8 cellular contexts compared by ENCODE assay signal in genomic region chr1:85202092-85202863, GRCh38. TPM values are rescaled to one million over a fixed set of nuclear protein-coding genes. Genes with fewer than 3 reads are reported as not detected.
DNase-seq lines count a peak whose midpoint lies in the region; ATAC-seq and TF ChIP-seq lines count a peak whose summit lies in the region.

No MANE protein-coding gene starts in this region.

- H2BK20ac ChIP-seq in IMR-90 (ENCODE audit: low read depth, low read length), result peak overlapping the region; percentile 94

- peak overlapping the region; percentile 79 for H3K18ac ChIP-seq in IMR-90 (ENCODE audit: low read depth, low read length)

- CTCF ChIA-PET in IMR-90 (lab: Yijun Ruan, JAX), result interaction anchor here (0.9 kb wide), 1 partner anchor 92 kb away, joined by 3 read pairs; no protein-coding TSS in a partner anchor

- peak overlapping the region; percentile 99 for H3K9ac ChIP-seq in IMR-90 (ENCODE audit: low read depth, low read length)

- peak overlapping the region; percentile 94 for H2BK120ac ChIP-seq in IMR-90 (ENCODE audit: low read depth, low read length)

- H3K4me3 ChIP-seq in GM06990 (replicated peaks; ENCODE audit: low read depth, low read length), result peak overlapping the region; percentile 82
- H3K4me3 ChIP-seq in IMR-90 (ENCODE audit: insufficient read depth, low read depth, low read length), result peak overlapping the region; percentile 73
- peak overlapping the region; percentile 77 for H3K4me3 ChIP-seq in coronary artery

- H3K36me3 ChIP-seq in GM06990 (ENCODE audit: control insufficient read depth, insufficient read depth, low read length) (no peaks in the 10 kb centered on the region), IMR-90 (ENCODE audit: control insufficient read depth, insufficient read depth, low read length) (no peaks in the 10 kb centered on the region)

- DNase-seq in GM06990 (ENCODE audit: extremely low read depth, insufficient read length) (no peak), IMR-90 (no peak), coronary artery (ENCODE audit: low spot score) (no peak), nephron progenitor cell (no peak), NCI-H82 (lab: John Stamatoyannopoulos, UW) (no peak), iPS-NIHi11 (ENCODE audit: low spot score) (no peak)

- POLR2A ChIA-PET in IMR-90 (lab: Charles Lee; ENCODE audit: unreplicated experiment), result interaction anchor here (0.5 kb wide), 1 partner anchor 628 kb away, joined by 5 read pairs; the partner anchor contains the start of gene CTBS

- TF ChIP-seq RAD21 in IMR-90 (IDR thresholded peaks at IDR 0.05; ENCODE audit: low read length), result no peak

- H3K9me3 ChIP-seq in IMR-90 (ENCODE audit: control insufficient read depth, insufficient read depth, low read length), result no peaks in the 10 kb centered on the region

- H3K4me1 Mint-ChIP-seq in nephron progenitor cell, result peaks cover 31% of the 10 kb centered on the region

- peak overlapping the region; percentile 97 for H2AFZ ChIP-seq in IMR-90 (replicated peaks; ENCODE audit: low read length, poor library complexity)

- no peaks in the 10 kb centered on the region for H3K27me3 ChIP-seq in GM06990 (replicated peaks; ENCODE audit: control insufficient read depth, insufficient read depth, low read length)
- no peaks in the 10 kb centered on the region for H3K27me3 ChIP-seq in IMR-90 (ENCODE audit: control insufficient read depth, insufficient read depth, low read length)

- H4K20me1 ChIP-seq in IMR-90 (ENCODE audit: insufficient read depth, low read length), result no peaks in the 10 kb centered on the region; the same call in 1 of the 2 replicates

- H4K8ac ChIP-seq in IMR-90 (ENCODE audit: low read depth in 2 of 2, low read length in 2 of 2), result peak overlapping the region; percentile 86 to 92

- H3K4me2 ChIP-seq in IMR-90 (ENCODE audit: low read depth, low read length), result peak overlapping the region; percentile 99

- H3K27ac ChIP-seq in IMR-90 (ENCODE audit: insufficient read depth, low read length) (peak overlapping the region; percentile 88), coronary artery (peak overlapping the region in 1 of 2 donors; percentile 85)

- peak overlapping the region; percentile 99 for H3K23ac ChIP-seq in IMR-90 (ENCODE audit: low read depth, low read length)

- peak overlapping the region; percentile 97 for H2BK15ac ChIP-seq in IMR-90 (ENCODE audit: low read depth, low read length)

- H4K91ac ChIP-seq in IMR-90 (ENCODE audit: insufficient read depth, low read depth, low read length), result peak overlapping the region; percentile 93

- no peaks in the 10 kb centered on the region for H3K9me3 Mint-ChIP-seq in nephron progenitor cell

- H3K4ac ChIP-seq in IMR-90 (ENCODE audit: low read depth, low read length), result peak overlapping the region; percentile 98

- no peak for ATAC-seq in IMR-90 (ENCODE audit: low read depth)
- no peak for ATAC-seq in HG03196 (IDR thresholded peaks at IDR 0.05; ENCODE audit: unreplicated experiment)
- ATAC-seq in HG03135 (IDR thresholded peaks at IDR 0.05; ENCODE audit: unreplicated experiment), result no peak

- no peaks in the 10 kb centered on the region for H3K9me1 ChIP-seq in IMR-90 (ENCODE audit: insufficient read depth, low read length)

- in situ Hi-C loops in IMR-90 (cut with MboI; ENCODE audit: low sequenced_read_pairs), result no loop called here

- H3K4me1 ChIP-seq in IMR-90 (ENCODE audit: control insufficient read depth, insufficient read depth, low read length), result peaks cover 6% of the 10 kb centered on the region

- H2AK9ac ChIP-seq in IMR-90 (replicated peaks; ENCODE audit: low read depth, low read length, poor library complexity), result peak overlapping the region; percentile 98

- TF ChIP-seq CTCF in GM06990 (IDR thresholded peaks at IDR 0.05; ENCODE audit: insufficient read depth, low read length, poor library complexity, severe bottlenecking), result no peak
- TF ChIP-seq CTCF in IMR-90 (conservative IDR thresholded peaks at IDR 0.05; ENCODE audit: low read depth, low read length), result no peak
- TF ChIP-seq CTCF in coronary artery (IDR thresholded peaks at IDR 0.05), result no peak
- no peak for TF ChIP-seq CTCF in nephron progenitor cell (IDR thresholded peaks at IDR 0.05)

- H3K27me3 Mint-ChIP-seq in nephron progenitor cell (ENCODE audit: low read depth, poor library complexity), result peaks cover 39% of the 10 kb centered on the region

- dilution Hi-C loops in IMR-90 (cut with HindIII; ENCODE audit: low sequenced_read_pairs, unreplicated experiment), result no loop called here

- intact Hi-C loops in IMR-90 (cut with micrococcal nuclease), result no loop called here

- BruUV-seq in IMR-90 (replicated peaks; lab: Mats Ljungman, UMichigan), result TSS peak; percentile 66

- peak overlapping the region; percentile 71 for H3K27ac Mint-ChIP-seq in nephron progenitor cell

- peak overlapping the region; percentile 95; the same call in 1 of the 2 replicates for H3K56ac ChIP-seq in IMR-90 (ENCODE audit: extremely low read depth, insufficient read depth, low read length)

- H2AK5ac ChIP-seq in IMR-90 (ENCODE audit: low read depth, low read length), result peak overlapping the region; percentile 94

- whole genome bisulfite sequencing in IMR-90 (ENCODE audit: extremely low coverage in 2 of 2, insufficient read length in 1 of 2), 2 experiments, result 48% methylated on average over 3 of the region's 14 CpGs; no CpG with 5 or more reads in 1 of the 2 experiments

- peak overlapping the region; percentile 80 for H2BK5ac ChIP-seq in IMR-90 (ENCODE audit: low read depth, low read length, poor library complexity, severe bottlenecking)

- no peak for TF ChIP-seq POLR2A in IMR-90 (IDR thresholded peaks at IDR 0.05; ENCODE audit: low read depth, low read length)

- peaks cover 3 to 15% of the 10 kb centered on the region in 2 experiments for H3K79me1 ChIP-seq in IMR-90 (ENCODE audit: low read depth in 1 of 2, low read length in 2 of 2)

- H4K5ac ChIP-seq in IMR-90 (ENCODE audit: low read depth, low read length), result peak overlapping the region; percentile 98

- H3K14ac ChIP-seq in IMR-90 (replicated peaks; ENCODE audit: low read depth, low read length), result peak overlapping the region; percentile 98

- no peaks in the 10 kb centered on the region for H3K36me3 Mint-ChIP-seq in nephron progenitor cell (ENCODE audit: low read depth)

- peak overlapping the region; percentile 91 for H3K4me3 Mint-ChIP-seq in nephron progenitor cell

TF ChIP-seq in IMR-90, 13 proteins besides CTCF, POLR2A, EP300 and RAD21:
- no peak for TF ChIP-seq BHLHE40 (IDR thresholded peaks at IDR 0.05; ENCODE audit: low read depth, low read length)
- no peak for TF ChIP-seq MXI1 (IDR thresholded peaks at IDR 0.05; ENCODE audit: borderline replicate concordance, low read depth, low read length)
- TF ChIP-seq RCOR1 (IDR thresholded peaks at IDR 0.05; ENCODE audit: insufficient replicate concordance, low read length), result no peak
- TF ChIP-seq MAFK (IDR thresholded peaks at IDR 0.05; ENCODE audit: low read depth, low read length), result no peak
- no peak for TF ChIP-seq RFX5 (IDR thresholded peaks at IDR 0.05; ENCODE audit: low read depth, low read length)
- TF ChIP-seq NFE2L2 (IDR thresholded peaks at IDR 0.05; ENCODE audit: low read depth, low read length), result no peak
- TF ChIP-seq CHD1 (IDR thresholded peaks at IDR 0.05; ENCODE audit: low read depth, low read length), result no peak
- TF ChIP-seq CEBPB (IDR thresholded peaks at IDR 0.05; ENCODE audit: low read depth, low read length), result no peak
- no peak for TF ChIP-seq MAZ (IDR thresholded peaks at IDR 0.05; ENCODE audit: borderline replicate concordance, low read depth, low read length)
- no peak for TF ChIP-seq FOS (IDR thresholded peaks at IDR 0.05; ENCODE audit: low read depth, low read length)
- no peak for TF ChIP-seq SMC3 (IDR thresholded peaks at IDR 0.05; ENCODE audit: low read depth, low read length)
- TF ChIP-seq, protein P1, sequence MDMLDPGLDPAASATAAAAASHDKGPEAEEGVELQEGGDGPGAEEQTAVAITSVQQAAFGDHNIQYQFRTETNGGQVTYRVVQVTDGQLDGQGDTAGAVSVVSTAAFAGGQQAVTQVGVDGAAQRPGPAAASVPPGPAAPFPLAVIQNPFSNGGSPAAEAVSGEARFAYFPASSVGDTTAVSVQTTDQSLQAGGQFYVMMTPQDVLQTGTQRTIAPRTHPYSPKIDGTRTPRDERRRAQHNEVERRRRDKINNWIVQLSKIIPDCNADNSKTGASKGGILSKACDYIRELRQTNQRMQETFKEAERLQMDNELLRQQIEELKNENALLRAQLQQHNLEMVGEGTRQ (IDR thresholded peaks at IDR 0.05; ENCODE audit: low read depth, low read length), result no peak

RNA-seq across cellular contexts. Expression of gene SYDE2, which starts 1.5 kb away (rescaled TPM):
- total RNA-seq in IMR-90 (2012; rRNA removed), result 10.0 and 11.7 TPM in 2 replicates
- 1.7 and 1.8 TPM in 2 replicates for polyA plus RNA-seq in IMR-90 (2012; rRNA removed)
- 0.53 and 0.58 TPM in 2 replicates for polyA plus RNA-seq in IMR-90 (2012; cell fraction: cytosol; rRNA removed)
- polyA plus RNA-seq in IMR-90 (2012; cell fraction: nucleus; rRNA removed; ENCODE audit: low replicate concordance), result 1.1 and 2.6 TPM in 2 replicates

RNA-seq across cellular contexts. Expression of gene C1orf52, which starts 57.2 kb away (rescaled TPM):
- total RNA-seq in IMR-90 (2012; rRNA removed), result 16.3 and 23.1 TPM in 2 replicates
- 31.3 and 33.5 TPM in 2 replicates for polyA plus RNA-seq in IMR-90 (2012; rRNA removed)
- 22.6 and 25.9 TPM in 2 replicates for polyA plus RNA-seq in IMR-90 (2012; cell fraction: cytosol; rRNA removed)
- 36.7 and 40.2 TPM in 2 replicates for polyA plus RNA-seq in IMR-90 (2012; cell fraction: nucleus; rRNA removed; ENCODE audit: low replicate concordance)
